8 cellular contexts compared by ENCODE assay signal in genomic region chr12:3168775-3169221, GRCh38.
DNase-seq lines count a peak whose midpoint lies in the region; ATAC-seq lines count a peak whose summit lies in the region.

No MANE protein-coding gene starts in this region.

- ATAC-seq in stimulated activated naive CD8-positive, alpha-beta T cell treated with anti-CD3 and anti-CD28 coated beads, Interleukin-15, amount 100 ng/mL, for 72 hours, result peak; percentile 43
- no peak for ATAC-seq in HG02852 (IDR thresholded peaks at IDR 0.05; ENCODE audit: unreplicated experiment)

- H3K27ac Mint-ChIP-seq in stimulated activated naive CD8-positive, alpha-beta T cell treated with anti-CD3 and anti-CD28 coated beads, Interleukin-15, amount 100 ng/mL, for 72 hours, result peak overlapping the region; percentile 23

- H3K27me3 Mint-ChIP-seq in stimulated activated naive CD8-positive, alpha-beta T cell treated with anti-CD3 and anti-CD28 coated beads, Interleukin-15, amount 100 ng/mL, for 72 hours, result peaks cover 7% of the 10 kb centered on the region

- peaks cover 12% of the 10 kb centered on the region for H3K4me1 Mint-ChIP-seq in stimulated activated naive CD8-positive, alpha-beta T cell treated with anti-CD3 and anti-CD28 coated beads, Interleukin-15, amount 100 ng/mL, for 72 hours

- DNase-seq in activated T-cell treated with anti-CD3 and anti-CD28 coated beads for 24 hours (ENCODE audit: low read depth) (peak; percentile 7), activated T-cell treated with anti-CD3 and anti-CD28 coated beads for 4 hours (no peak), inferior parietal cortex (ENCODE audit: extremely low spot score) (peak; percentile 14), posterior vena cava (ENCODE audit: low spot score) (no peak)
- peak; percentile 34 for DNase-seq in activated CD4-positive, CD25-positive, alpha-beta regulatory T cell treated with anti-CD3 and anti-CD28 coated beads, Interleukin-2, amount 50 U/mL, for 72 hours
- peak; percentile 2 to 17 for DNase-seq in stimulated activated naive CD8-positive, alpha-beta T cell treated with anti-CD3 and anti-CD28 coated beads, Interleukin-15, amount 100 ng/mL, for 72 hours
- DNase-seq in effector CD8-positive, alpha-beta T cell (lab: John Stamatoyannopoulos, UW), result no peak

- H3K9me3 Mint-ChIP-seq in stimulated activated naive CD8-positive, alpha-beta T cell treated with anti-CD3 and anti-CD28 coated beads, Interleukin-15, amount 100 ng/mL, for 72 hours, result no peaks in the 10 kb centered on the region

- no peak overlapping the region for H3K4me3 Mint-ChIP-seq in stimulated activated naive CD8-positive, alpha-beta T cell treated with anti-CD3 and anti-CD28 coated beads, Interleukin-15, amount 100 ng/mL, for 72 hours

- intact Hi-C loops in posterior vena cava (cut with DNase I), result no loop called here

Comparison
In these comparisons a context has a peak if more than half of its experiments do, and no peak if none do; other contexts are left out.
1. DNase-seq: peak in activated T-cell treated with anti-CD3 and anti-CD28 coated beads for 24 hours (single experiment), activated CD4-positive, CD25-positive, alpha-beta regulatory T cell treated with anti-CD3 and anti-CD28 coated beads, Interleukin-2, amount 50 U/mL, for 72 hours (single experiment), inferior parietal cortex (single experiment) and stimulated activated naive CD8-positive, alpha-beta T cell treated with anti-CD3 and anti-CD28 coated beads, Interleukin-15, amount 100 ng/mL, for 72 hours (2 of 2); none in activated T-cell treated with anti-CD3 and anti-CD28 coated beads for 4 hours (single experiment), posterior vena cava (single experiment) and effector CD8-positive, alpha-beta T cell (single experiment).